In the genomic region with DNA sequence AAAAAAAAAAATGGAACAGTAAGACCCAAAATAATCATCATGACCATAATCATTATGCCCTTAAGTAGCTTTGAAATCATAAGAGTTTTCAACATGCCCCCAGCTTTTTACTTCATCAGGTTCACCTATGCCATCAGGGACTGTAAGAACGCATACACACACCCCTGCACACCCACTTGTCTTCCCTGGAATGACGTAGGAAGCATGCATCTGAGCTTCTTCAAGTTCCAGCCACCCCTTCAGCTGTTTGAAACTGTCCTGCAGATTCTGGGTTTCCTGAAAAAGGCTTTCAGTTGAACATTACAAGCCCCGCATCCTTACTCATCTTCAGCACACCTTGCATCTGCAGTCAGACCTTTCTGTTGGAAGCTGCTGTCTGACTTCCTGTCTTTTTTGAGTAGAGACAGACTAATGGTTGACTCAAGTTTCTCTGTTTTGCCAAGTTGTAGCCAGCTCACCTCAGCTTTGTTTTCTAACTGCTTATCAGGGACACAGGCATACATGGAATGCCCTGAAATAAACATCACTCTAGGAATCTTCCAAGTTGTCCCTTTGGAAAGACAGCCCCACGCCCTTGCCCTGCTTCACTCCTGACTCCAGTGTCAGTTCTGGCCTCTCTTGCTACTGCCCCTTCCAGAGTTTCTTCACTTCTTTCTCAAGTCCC, we compare ENCODE assay signal across 1 cellular context.
TF ChIP-seq lines count a peak whose summit lies in the region.

No MANE protein-coding gene starts in this region.

TF ChIP-seq in WTC11, 78 proteins besides CTCF, POLR2A, EP300 and RAD21:
- TF ChIP-seq MXD4 (CRISPR knock-in tag; IDR thresholded peaks at IDR 0.05; ENCODE audit: borderline replicate concordance) (no peak), NR2C2 (CRISPR knock-in tag; IDR thresholded peaks at IDR 0.05) (no peak), ZNF317 (CRISPR knock-in tag; IDR thresholded peaks at IDR 0.05; ENCODE audit: borderline replicate concordance, low read depth) (no peak), JUN (CRISPR knock-in tag; IDR thresholded peaks at IDR 0.05) (no peak), NFATC4 (CRISPR knock-in tag; IDR thresholded peaks at IDR 0.05) (no peak), KAT7 (CRISPR knock-in tag; IDR thresholded peaks at IDR 0.05; ENCODE audit: borderline replicate concordance) (no peak), ZNF263 (CRISPR knock-in tag; IDR thresholded peaks at IDR 0.05; ENCODE audit: low read depth) (no peak), FOXJ3 (CRISPR knock-in tag; IDR thresholded peaks at IDR 0.05; ENCODE audit: borderline replicate concordance) (no peak), GABPB1 (CRISPR knock-in tag; IDR thresholded peaks at IDR 0.05) (no peak), ZNF138 (CRISPR knock-in tag; conservative IDR thresholded peaks at IDR 0.05) (no peak), OVOL2 (CRISPR knock-in tag; IDR thresholded peaks at IDR 0.05; ENCODE audit: borderline replicate concordance) (no peak)
- TF ChIP-seq, protein P1, sequence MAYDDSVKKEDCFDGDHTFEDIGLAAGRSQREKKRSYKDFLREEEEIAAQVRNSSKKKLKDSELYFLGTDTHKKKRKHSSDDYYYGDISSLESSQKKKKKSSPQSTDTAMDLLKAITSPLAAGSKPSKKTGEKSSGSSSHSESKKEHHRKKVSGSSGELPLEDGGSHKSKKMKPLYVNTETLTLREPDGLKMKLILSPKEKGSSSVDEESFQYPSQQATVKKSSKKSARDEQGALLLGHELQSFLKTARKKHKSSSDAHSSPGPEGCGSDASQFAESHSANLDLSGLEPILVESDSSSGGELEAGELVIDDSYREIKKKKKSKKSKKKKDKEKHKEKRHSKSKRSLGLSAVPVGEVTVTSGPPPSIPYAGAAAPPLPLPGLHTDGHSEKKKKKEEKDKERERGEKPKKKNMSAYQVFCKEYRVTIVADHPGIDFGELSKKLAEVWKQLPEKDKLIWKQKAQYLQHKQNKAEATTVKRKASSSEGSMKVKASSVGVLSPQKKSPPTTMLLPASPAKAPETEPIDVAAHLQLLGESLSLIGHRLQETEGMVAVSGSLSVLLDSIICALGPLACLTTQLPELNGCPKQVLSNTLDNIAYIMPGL (CRISPR knock-in tag; IDR thresholded peaks at IDR 0.05) = no peak
- TF ChIP-seq, protein P2, sequence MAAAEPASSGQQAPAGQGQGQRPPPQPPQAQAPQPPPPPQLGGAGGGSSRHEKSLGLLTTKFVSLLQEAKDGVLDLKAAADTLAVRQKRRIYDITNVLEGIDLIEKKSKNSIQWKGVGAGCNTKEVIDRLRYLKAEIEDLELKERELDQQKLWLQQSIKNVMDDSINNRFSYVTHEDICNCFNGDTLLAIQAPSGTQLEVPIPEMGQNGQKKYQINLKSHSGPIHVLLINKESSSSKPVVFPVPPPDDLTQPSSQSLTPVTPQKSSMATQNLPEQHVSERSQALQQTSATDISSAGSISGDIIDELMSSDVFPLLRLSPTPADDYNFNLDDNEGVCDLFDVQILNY (CRISPR knock-in tag; IDR thresholded peaks at IDR 0.05) = no peak
